8 cellular contexts compared by ENCODE assay signal in the genomic region with DNA sequence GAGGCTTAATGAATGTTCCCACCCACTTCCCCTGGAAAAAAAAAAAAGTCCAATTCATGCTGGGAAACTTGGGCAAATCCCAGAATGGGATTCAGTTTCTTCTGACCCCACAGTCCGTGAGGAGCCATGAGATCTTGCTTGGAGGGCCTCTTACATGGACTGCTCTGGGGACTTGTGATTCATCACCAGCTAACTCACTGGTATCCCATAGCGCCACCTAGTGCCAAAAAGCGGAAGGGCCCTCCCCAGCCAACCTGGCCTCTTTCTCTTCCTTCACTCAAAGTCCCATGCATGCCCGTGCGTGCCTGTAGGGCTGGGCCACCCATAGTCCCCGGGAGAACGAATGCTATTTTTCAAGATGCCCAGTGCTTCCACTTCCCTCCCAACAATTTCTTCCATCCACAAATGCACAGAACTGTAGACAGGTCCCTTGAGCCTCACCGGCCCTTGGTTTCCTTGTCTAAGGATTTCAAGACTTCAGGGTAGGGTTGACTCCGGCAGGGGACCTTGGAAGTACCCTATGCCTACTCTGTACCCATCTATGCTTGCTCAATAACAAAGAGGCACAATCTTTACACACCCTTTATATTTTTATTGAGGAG. TPM values are rescaled to one million over a fixed set of nuclear protein-coding genes. Genes with fewer than 3 reads are reported as not detected.
DNase-seq lines count a peak whose midpoint lies in the region; ATAC-seq, FAIRE-seq and TF ChIP-seq lines count a peak whose summit lies in the region.

No MANE protein-coding gene starts in this region.

- H3K4me2 ChIP-seq in astrocyte (ENCODE audit: low read length), result peak overlapping the region; percentile 45

- H3K4me3 Mint-ChIP-seq in astrocyte (ENCODE audit: unreplicated experiment), result no peak overlapping the region

- no peaks in the 10 kb centered on the region for H3K27me3 ChIP-seq in astrocyte (ENCODE audit: insufficient read depth, low read length)
- peaks cover 0 to 3% (median 0%) of the 10 kb centered on the region in 3 donors for H3K27me3 ChIP-seq in sigmoid colon

- no peak overlapping the region for H3K4me3 ChIP-seq in GM12865 (ENCODE audit: low read depth, low read length)
- no peak overlapping the region for H3K4me3 ChIP-seq in astrocyte (ENCODE audit: insufficient read depth, low read depth, low read length)
- no peak overlapping the region for H3K4me3 ChIP-seq in sigmoid colon

- H3K27me3 Mint-ChIP-seq in astrocyte (ENCODE audit: low read depth, unreplicated experiment), result no peaks in the 10 kb centered on the region

- no peaks in the 10 kb centered on the region for H3K9me3 Mint-ChIP-seq in astrocyte (ENCODE audit: unreplicated experiment)

- DNase-seq in GM12865 (ENCODE audit: low read depth) (peak; percentile 77), NCI-H187 (lab: John Stamatoyannopoulos, UW) (peak; percentile 53 to 71), T-helper 22 cell (ENCODE audit: low read depth) (peak; percentile 53), astrocyte (ENCODE audit: low read depth) (peak; percentile 79), hepatic stellate cell (ENCODE audit: low spot score) (peak; percentile 89), sigmoid colon (peak; percentile 92)

- ATAC-seq in HG02588 (IDR thresholded peaks at IDR 0.05; ENCODE audit: unreplicated experiment) (peak; percentile 63), HG02884 (IDR thresholded peaks at IDR 0.05; ENCODE audit: unreplicated experiment) (no peak)

- peaks cover 7% of the 10 kb centered on the region for H3K36me3 Mint-ChIP-seq in astrocyte (ENCODE audit: low read depth, unreplicated experiment)

- H3K36me3 ChIP-seq in astrocyte (ENCODE audit: insufficient read depth, low read length) (no peaks in the 10 kb centered on the region), sigmoid colon (no peaks in the 10 kb centered on the region)

- H3K9me3 ChIP-seq in astrocyte (ENCODE audit: insufficient read depth, low read depth, low read length), result no peaks in the 10 kb centered on the region
- H3K9me3 ChIP-seq in sigmoid colon, result no peaks in the 10 kb centered on the region

- no peak for TF ChIP-seq EP300 in sigmoid colon (IDR thresholded peaks at IDR 0.05)

- H3K4me1 ChIP-seq in astrocyte (ENCODE audit: insufficient read depth, low read length) (peaks cover 33% of the 10 kb centered on the region), sigmoid colon (peaks cover 0 to 65% (median 45%) of the 10 kb centered on the region in 4 donors)

- FAIRE-seq in astrocyte (lab: Jason Lieb, UNC), result peak; percentile 94

- no peak for TF ChIP-seq POLR2A in sigmoid colon (IDR thresholded peaks at IDR 0.05)

- H3K79me2 ChIP-seq in astrocyte (ENCODE audit: insufficient read depth, low read length), result no peaks in the 10 kb centered on the region

- WGBS in sigmoid colon, 2 donors, result 19 to 21% methylated on average over 9 of the region's 9 CpGs

- H3K4me1 Mint-ChIP-seq in astrocyte (ENCODE audit: low read depth, unreplicated experiment), result peaks cover 24% of the 10 kb centered on the region

- peak; percentile 76 for TF ChIP-seq CTCF in GM12865 (IDR thresholded peaks at IDR 0.05; ENCODE audit: insufficient read depth, low read depth, low read length, missing control alignments)
- peak; percentile 75 for TF ChIP-seq CTCF in astrocyte (IDR thresholded peaks at IDR 0.05; ENCODE audit: insufficient read depth, low read depth, low read length)
- peak; percentile 57 to 76 (median 72) for TF ChIP-seq CTCF in sigmoid colon (IDR thresholded peaks at IDR 0.05)

- peaks cover 4% of the 10 kb centered on the region for H4K20me1 ChIP-seq in astrocyte (ENCODE audit: insufficient read depth, low read length)

- H3K27ac ChIP-seq in astrocyte (ENCODE audit: low read depth, low read length), result no peak overlapping the region
- peak overlapping the region; percentile 70 to 79 (median 76) for H3K27ac ChIP-seq in sigmoid colon

- H3K27ac Mint-ChIP-seq in astrocyte (ENCODE audit: unreplicated experiment), result peak overlapping the region; percentile 47

- peak overlapping the region; percentile 38 for H3K9ac ChIP-seq in astrocyte (ENCODE audit: low read length)

- no peak overlapping the region for H2AFZ ChIP-seq in astrocyte (ENCODE audit: low read depth, low read length)

- intact Hi-C loops in sigmoid colon (cut with DNase I), result loop anchor here (1.0 to 5.0 kb wide), 2 partner anchors 108 to 214 kb away; a partner anchor contains a TSS

RNA-seq across cellular contexts. Expression of a gene that starts 5.1 kb away (rescaled TPM):
- 13.2 and 16.1 TPM in 2 replicates for total RNA-seq in astrocyte
- 1 to 10 TPM; 2.7 to 7.5 (median 4.8) TPM for total RNA-seq in sigmoid colon
- polyA plus RNA-seq in sigmoid colon, result 1 to 10 TPM in 2 of 3 donors, under 1 TPM in 1; 0.46 to 1.8 (median 1.6) TPM

RNA-seq across cellular contexts. Expression of a gene that starts 54.9 kb away (rescaled TPM):
- total RNA-seq in astrocyte, result 7.9 and 8.7 TPM in 2 replicates
- 10 to 100 TPM in 1 of 4 donors, 1 to 10 TPM in 3; 6.9 to 15.3 (median 8.3) TPM for total RNA-seq in sigmoid colon
- polyA plus RNA-seq in sigmoid colon, result 10 to 100 TPM; 15.0 to 26.8 (median 20.9) TPM
